20 cellular contexts compared by ENCODE assay signal in the genomic region with DNA sequence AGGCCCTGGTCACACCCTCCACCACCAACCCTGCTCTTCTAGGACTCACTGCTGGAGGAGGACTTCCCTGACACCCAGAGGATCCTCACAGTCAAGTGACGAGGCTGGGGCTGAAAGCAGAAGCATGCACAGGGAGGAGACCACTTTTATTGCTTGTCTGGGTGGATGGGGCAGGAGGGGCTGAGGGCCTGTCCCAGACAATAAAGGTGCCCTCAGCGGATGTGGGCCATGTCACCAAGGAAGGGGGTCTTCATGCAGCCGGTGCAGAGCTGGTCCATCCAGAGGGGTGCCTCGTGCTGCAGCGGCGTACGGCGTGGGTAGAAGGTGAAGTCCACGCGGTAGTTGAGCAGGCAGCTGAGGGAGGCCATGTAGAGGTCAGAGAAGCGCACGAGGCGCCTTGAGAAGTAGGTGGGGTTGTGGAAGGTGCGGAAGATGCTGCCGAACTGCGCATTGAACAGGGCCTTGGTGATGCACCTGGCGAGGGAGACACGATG. TPM values are rescaled to one million over a fixed set of nuclear protein-coding genes. Genes with fewer than 3 reads are reported as not detected.
DNase-seq lines count a peak whose midpoint lies in the region; ATAC-seq, FAIRE-seq and TF ChIP-seq lines count a peak whose summit lies in the region.
"Had no signal": no experiment of that assay in that cellular context is flagged by ENCODE, and none has a peak within 500 bp of the region (broad histone marks: within the 10 kb centered on the region; RNA-seq: fewer than 3 reads in every experiment).

No MANE protein-coding gene starts in this region.

- TF ChIP-seq EP300 in HepG2 (IDR thresholded peaks at IDR 0.05; ENCODE audit: low read depth in 2 of 2, low read length in 2 of 2) (no peak), HepG2 (CRISPR knock-in tag; IDR thresholded peaks at IDR 0.05; ENCODE audit: borderline replicate concordance) (no peak)

- H3K4me1 ChIP-seq in PC-9 (replicated peaks; ENCODE audit: insufficient read depth) = peaks cover 9% of the 10 kb centered on the region; the same call in 1 of the 2 replicates
- H3K4me1 ChIP-seq in esophagus (ENCODE audit: control insufficient read depth in 2 of 2, insufficient read depth in 2 of 2, low read length in 1 of 2) = peaks cover 9 to 38% of the 10 kb centered on the region in 2 donors
- H3K4me1 ChIP-seq in HepG2 (ENCODE audit: insufficient read depth, low read length) = peaks cover 14% of the 10 kb centered on the region
- peaks cover 21 to 32% of the 10 kb centered on the region in 2 donors for H3K4me1 ChIP-seq in thyroid gland

- in situ Hi-C loops in HepG2 (cut with HindIII; ENCODE audit: extremely low pct_ligation_motif_present, low pct_unique_long_range_greater_than_20kb) = no loop called here

- no peak for TF ChIP-seq CTCF in PC-9 (conservative IDR thresholded peaks at IDR 0.05)
- TF ChIP-seq CTCF in HepG2 (CRISPR knock-in tag; IDR thresholded peaks at IDR 0.05) = no peak
- TF ChIP-seq CTCF in thyroid gland (IDR thresholded peaks at IDR 0.05) = no peak

- intact Hi-C loops in PC-9 (cut with micrococcal nuclease; ENCODE audit: unreplicated experiment) = no loop called here
- intact Hi-C loops in HepG2 (cut with micrococcal nuclease; ENCODE audit: unreplicated experiment) = no loop called here
- intact Hi-C loops in thyroid gland (cut with DNase I) = no loop called here

- H3K36me3 ChIP-seq in PC-9 (ENCODE audit: low read depth) = no peaks in the 10 kb centered on the region
- peaks cover 0 to 44% of the 10 kb centered on the region in 2 donors for H3K36me3 ChIP-seq in esophagus (ENCODE audit: control insufficient read depth in 2 of 2, insufficient read depth in 2 of 2, low read length in 1 of 2)
- peaks cover 21 to 40% of the 10 kb centered on the region in 2 experiments for H3K36me3 ChIP-seq in HepG2 (replicated peaks in 1 of 2; ENCODE audit: control insufficient read depth in 1 of 2, insufficient read depth in 2 of 2, low read length in 2 of 2)
- H3K36me3 ChIP-seq in thyroid gland = peaks cover 4 to 14% of the 10 kb centered on the region in 2 donors

- no peak overlapping the region for H3K4me3 ChIP-seq in PC-9
- H3K4me3 ChIP-seq in esophagus (ENCODE audit: low read depth in 1 of 2, low read length in 2 of 2) = no peak overlapping the region
- H3K4me3 ChIP-seq in HepG2 (replicated peaks in 1 of 3; ENCODE audit: insufficient read depth in 1 of 3, low read depth in 2 of 3, low read length in 3 of 3) = no peak overlapping the region
- H3K4me3 ChIP-seq in thyroid gland (replicated peaks in 1 of 3) = no peak overlapping the region
- H3K4me3 ChIP-seq: cardiac muscle cell had no signal

- TF ChIP-seq POLR2A in HepG2 (IDR thresholded peaks at IDR 0.05; ENCODE audit: insufficient read depth in 1 of 2, low read depth in 2 of 2, low read length in 2 of 2) (no peak), thyroid gland (IDR thresholded peaks at IDR 0.05) (no peak)

- DNase-seq in PC-9 (no peak), HepG2 (ENCODE audit: low spot score) (no peak), thyroid gland (no peak), NCI-H2196 (lab: John Stamatoyannopoulos, UW; ENCODE audit: unreplicated experiment) (no peak), NCI-H446 (lab: John Stamatoyannopoulos, UW) (no peak)
- DNase-seq: activated CD4-positive, alpha-beta T cell treated with anti-CD3 and anti-CD28 coated beads for 36 hours; activated CD8-positive, alpha-beta memory T cell treated with anti-CD3 and anti-CD28 coated beads, Interleukin-2, amount 10 ng/mL, durations not matched to agents 7 days and 5 days; Caco-2; effector CD8-positive, alpha-beta T cell; hypothalamus; kidney glomerular epithelial cell; NCI-H1436; occipital lobe; stimulated activated CD4-positive, alpha-beta T cell treated with anti-CD3 and anti-CD28 coated beads, Interleukin-2, amount 100 ng/mL, for 24 hours had no signal

- BruUV-seq in PC-9 (replicated peaks; lab: Mats Ljungman, UMichigan) (TSS peak; percentile 26), HepG2 (replicated peaks; lab: Mats Ljungman, UMichigan) (TSS peak; percentile 43)

- H3K9me3 ChIP-seq in PC-9 (ENCODE audit: insufficient read depth, low read depth) (no peaks in the 10 kb centered on the region), esophagus (ENCODE audit: control insufficient read depth in 2 of 2, insufficient read depth in 1 of 2, low read depth in 1 of 2, low read length in 1 of 2) (no peaks in the 10 kb centered on the region), HepG2 (ENCODE audit: low read length) (no peaks in the 10 kb centered on the region), thyroid gland (no peaks in the 10 kb centered on the region)
- H3K9me3 ChIP-seq: Caco-2 had no signal

- no peak overlapping the region for H3K9ac ChIP-seq in HepG2 (ENCODE audit: insufficient read depth, low read depth, low read length)

- no peak overlapping the region for H2AFZ ChIP-seq in PC-9
- H2AFZ ChIP-seq in HepG2 (ENCODE audit: low read length) = no peak overlapping the region

- no peaks in the 10 kb centered on the region for H4K20me1 ChIP-seq in PC-9 (ENCODE audit: insufficient read depth)
- H4K20me1 ChIP-seq in HepG2 (ENCODE audit: insufficient read depth, low read length) = no peaks in the 10 kb centered on the region

- peaks cover 7% of the 10 kb centered on the region; the same call in 1 of the 2 replicates for H3F3A ChIP-seq in PC-9 (ENCODE audit: insufficient read depth, low read depth)

- H3K79me2 ChIP-seq in PC-9 (ENCODE audit: low read depth) (no peaks in the 10 kb centered on the region), HepG2 (ENCODE audit: insufficient read depth, low read length) (no peaks in the 10 kb centered on the region)

- H3K27ac ChIP-seq in PC-9 (no peak overlapping the region), esophagus (ENCODE audit: low read depth in 2 of 2, low read length in 1 of 2) (peak overlapping the region; percentile 88 to 94), HepG2 (ENCODE audit: extremely low read length, insufficient read depth, low read length) (no peak overlapping the region), thyroid gland (peak overlapping the region; percentile 89 to 92 (median 90))
- H3K27ac ChIP-seq: cardiac muscle cell had no signal

- ATAC-seq in HepG2 (no peak), GM18907 (IDR thresholded peaks at IDR 0.05; ENCODE audit: unreplicated experiment) (no peak), GM19328 (IDR thresholded peaks at IDR 0.05; ENCODE audit: unreplicated experiment) (no peak)
- ATAC-seq: activated CD4-positive, alpha-beta T cell treated with anti-CD3 and anti-CD28 coated beads for 36 hours; activated CD8-positive, alpha-beta memory T cell treated with anti-CD3 and anti-CD28 coated beads, Interleukin-2, amount 10 ng/mL, durations not matched to agents 7 days and 5 days; SK-N-SH treated with all-trans-retinoic acid at 6 μM for 48 hours had no signal

- FAIRE-seq in HepG2 (lab: Jason Lieb, UNC) = no peak
- FAIRE-seq: G401.6 had no signal

- CTCF ChIA-PET in PC-9 (lab: Charles Lee) = no interaction called here
- CTCF ChIA-PET in HepG2 (lab: Yijun Ruan, JAX; ENCODE audit: low intra/inter-chr PET ratio, low total read pairs) = no interaction called here

- POLR2A ChIA-PET in PC-9 (lab: Charles Lee; ENCODE audit: unreplicated experiment) = no interaction called here
- POLR2A ChIA-PET in HepG2 (lab: Yijun Ruan, JAX) = no interaction called here

- WGBS in esophagus, 2 donors = 90 to 93% methylated on average over 18 of the region's 18 CpGs
- WGBS in HepG2 (ENCODE audit: low lambda C conversion rate) = 98% methylated on average over 16 of the region's 18 CpGs
- 95 to 97% methylated on average over 18 of the region's 18 CpGs for WGBS in thyroid gland, 2 donors

- no peaks in the 10 kb centered on the region for H3K9me2 ChIP-seq in PC-9 (ENCODE audit: insufficient read depth)

- H3K4me2 ChIP-seq in PC-9 = no peak overlapping the region
- H3K4me2 ChIP-seq in HepG2 (ENCODE audit: low read depth, low read length) = no peak overlapping the region

- H3K27me3 ChIP-seq in PC-9 (ENCODE audit: insufficient read depth, low read depth) (no peaks in the 10 kb centered on the region), esophagus (ENCODE audit: control insufficient read depth in 1 of 2, insufficient read depth in 2 of 2, low read length in 2 of 2) (no peaks in the 10 kb centered on the region), HepG2 (ENCODE audit: control insufficient read depth in 1 of 2, insufficient read depth in 2 of 2, low read length in 2 of 2) (no peaks in the 10 kb centered on the region; a peak in 1 of 5 replicates), thyroid gland (no peaks in the 10 kb centered on the region)
- H3K27me3 ChIP-seq: cardiac muscle cell had no signal

- TF ChIP-seq RAD21 in HepG2 (CRISPR knock-in tag; IDR thresholded peaks at IDR 0.05) = no peak

RNA-seq across cellular contexts. Expression of gene NT5DC2, which starts 9.4 kb away (rescaled TPM):
- 172 and 215 TPM in 2 replicates for total RNA-seq in PC-9 (2021)
- polyA plus RNA-seq in esophagus = 10 to 100 TPM; 81.7 to 93.7 TPM
- 105 and 131 TPM in 2 replicates for total RNA-seq in HepG2 (2016; rRNA removed; fragmentation: Illumina TruSeq; extraction: Trizol)
- total RNA-seq in HepG2 (2016; cell fraction: cytosol; rRNA removed; fragmentation: Illumina TruSeq; extraction: Trizol; ENCODE audit: low read depth) = 335 and 351 TPM in 2 replicates
- total RNA-seq in HepG2 (2016; cell fraction: insoluble cytoplasmic fraction; rRNA removed; fragmentation: Illumina TruSeq; extraction: Trizol) = 92.9 and 127 TPM in 2 replicates
- 398 and 413 TPM in 2 replicates for total RNA-seq in HepG2 (2016; cell fraction: membrane; rRNA removed; fragmentation: Illumina TruSeq; extraction: Trizol)
- 102 and 116 TPM in 2 replicates for total RNA-seq in HepG2 (2016; cell fraction: nucleus; rRNA removed; fragmentation: Illumina TruSeq; extraction: Trizol)
- 217 and 240 TPM in 2 replicates for polyA plus RNA-seq in HepG2 (2011; rRNA removed)
- polyA plus RNA-seq in HepG2 (2011; cell fraction: cytosol; rRNA removed) = 148 and 220 TPM in 2 replicates
- 493 and 549 TPM in 2 replicates for polyA plus RNA-seq in HepG2 (2011; cell fraction: nucleus; rRNA removed)
- polyA plus RNA-seq in HepG2 (2012) = 109 and 144 TPM in 2 replicates
- 760 and 829 TPM in 2 replicates for polyA plus RNA-seq in HepG2 (2016; cell fraction: cytosol; fragmentation: Illumina TruSeq; extraction: Trizol; ENCODE audit: low read depth)
- polyA plus RNA-seq in HepG2 (2016; cell fraction: insoluble cytoplasmic fraction; fragmentation: Illumina TruSeq; extraction: Trizol; ENCODE audit: low read depth) = 161 and 192 TPM in 2 replicates
- 646 and 710 TPM in 2 replicates for polyA plus RNA-seq in HepG2 (2016; cell fraction: membrane; fragmentation: Illumina TruSeq; extraction: Trizol; ENCODE audit: low read depth)
- 319 and 344 TPM in 2 replicates for polyA plus RNA-seq in HepG2 (2016; cell fraction: nucleus; fragmentation: Illumina TruSeq; extraction: Trizol; ENCODE audit: insufficient read depth, low read depth)
- polyA minus RNA-seq in HepG2 (2011; rRNA and poly(A)+ RNA removed; ENCODE audit: low replicate concordance) = 166 and 240 TPM in 2 replicates
- 60.3 and 89.1 TPM in 2 replicates for polyA minus RNA-seq in HepG2 (2011; cell fraction: cytosol; rRNA and poly(A)+ RNA removed)
- polyA minus RNA-seq in HepG2 (2011; cell fraction: nucleus; rRNA and poly(A)+ RNA removed) = 74.0 and 75.3 TPM in 2 replicates
- 10 to 100 TPM; 40.5 to 55.1 (median 45.0) TPM for total RNA-seq in thyroid gland

RNA-seq across cellular contexts. Expression of gene UQCC5, which starts 12.1 kb away (rescaled TPM):
- total RNA-seq in PC-9 (2021) (13.3 and 16.5 TPM in 2 replicates), HepG2 (2016; rRNA removed; fragmentation: Illumina TruSeq; extraction: Trizol) (29.5 and 33.7 TPM in 2 replicates), thyroid gland (10 to 100 TPM in 2 of 4 donors, 1 to 10 TPM in 2; 4.8 to 34.3 (median 9.4) TPM)
- polyA plus RNA-seq in esophagus (10 to 100 TPM; 20.9 to 37.7 TPM), HepG2 (2011; rRNA removed) (15.4 and 15.7 TPM in 2 replicates)
- total RNA-seq in HepG2 (2016; cell fraction: cytosol; rRNA removed; fragmentation: Illumina TruSeq; extraction: Trizol; ENCODE audit: low read depth) = 45.8 and 54.6 TPM in 2 replicates
- total RNA-seq in HepG2 (2016; cell fraction: insoluble cytoplasmic fraction; rRNA removed; fragmentation: Illumina TruSeq; extraction: Trizol) = 26.7 and 30.2 TPM in 2 replicates
- 28.0 and 35.7 TPM in 2 replicates for total RNA-seq in HepG2 (2016; cell fraction: membrane; rRNA removed; fragmentation: Illumina TruSeq; extraction: Trizol)
- total RNA-seq in HepG2 (2016; cell fraction: nucleus; rRNA removed; fragmentation: Illumina TruSeq; extraction: Trizol) = 13.6 and 19.8 TPM in 2 replicates
- 16.5 and 17.9 TPM in 2 replicates for polyA plus RNA-seq in HepG2 (2011; cell fraction: cytosol; rRNA removed)
- 23.9 and 45.2 TPM in 2 replicates for polyA plus RNA-seq in HepG2 (2011; cell fraction: nucleus; rRNA removed)
- polyA plus RNA-seq in HepG2 (2012) = 7.0 and 36.2 TPM in 2 replicates
- polyA plus RNA-seq in HepG2 (2016; cell fraction: cytosol; fragmentation: Illumina TruSeq; extraction: Trizol; ENCODE audit: low read depth) = 58.7 and 84.5 TPM in 2 replicates
- 49.0 and 49.7 TPM in 2 replicates for polyA plus RNA-seq in HepG2 (2016; cell fraction: insoluble cytoplasmic fraction; fragmentation: Illumina TruSeq; extraction: Trizol; ENCODE audit: low read depth)
- 35.2 and 53.6 TPM in 2 replicates for polyA plus RNA-seq in HepG2 (2016; cell fraction: membrane; fragmentation: Illumina TruSeq; extraction: Trizol; ENCODE audit: low read depth)
- 38.0 and 44.8 TPM in 2 replicates for polyA plus RNA-seq in HepG2 (2016; cell fraction: nucleus; fragmentation: Illumina TruSeq; extraction: Trizol; ENCODE audit: insufficient read depth, low read depth)
- polyA minus RNA-seq in HepG2 (2011; rRNA and poly(A)+ RNA removed; ENCODE audit: low replicate concordance) = 9.6 and 17.6 TPM in 2 replicates
- 5.4 and 10.7 TPM in 2 replicates for polyA minus RNA-seq in HepG2 (2011; cell fraction: cytosol; rRNA and poly(A)+ RNA removed)
- polyA minus RNA-seq in HepG2 (2011; cell fraction: nucleus; rRNA and poly(A)+ RNA removed) = 13.0 and 14.4 TPM in 2 replicates

RNA-seq across cellular contexts. Expression of gene STAB1, which starts 29.2 kb away (rescaled TPM):
- total RNA-seq in PC-9 (2021) (0.04 TPM in 1 of 2 replicates, not detected in the other), HepG2 (2016; rRNA removed; fragmentation: Illumina TruSeq; extraction: Trizol) (0.09 and 0.28 TPM in 2 replicates), thyroid gland (100 to 1,000 TPM in 1 of 4 donors, 10 to 100 TPM in 3; 31.8 to 100 (median 67.4) TPM)
- polyA plus RNA-seq in esophagus (10 to 100 TPM; 30.5 to 39.0 TPM), HepG2 (2011; rRNA removed) (0.34 and 0.59 TPM in 2 replicates)
- total RNA-seq in HepG2 (2016; cell fraction: cytosol; rRNA removed; fragmentation: Illumina TruSeq; extraction: Trizol; ENCODE audit: low read depth) = not detected in 2 replicates
- 0.11 and 0.18 TPM in 2 replicates for total RNA-seq in HepG2 (2016; cell fraction: insoluble cytoplasmic fraction; rRNA removed; fragmentation: Illumina TruSeq; extraction: Trizol)
- total RNA-seq in HepG2 (2016; cell fraction: membrane; rRNA removed; fragmentation: Illumina TruSeq; extraction: Trizol) = 0.31 TPM in 1 of 2 replicates, not detected in the other
- 0.13 and 0.16 TPM in 2 replicates for total RNA-seq in HepG2 (2016; cell fraction: nucleus; rRNA removed; fragmentation: Illumina TruSeq; extraction: Trizol)
- 0.13 and 0.16 TPM in 2 replicates for polyA plus RNA-seq in HepG2 (2011; cell fraction: cytosol; rRNA removed)
- polyA plus RNA-seq in HepG2 (2011; cell fraction: nucleus; rRNA removed) = 4.1 and 4.3 TPM in 2 replicates
- polyA plus RNA-seq in HepG2 (2012) = 0.23 and 0.24 TPM in 2 replicates
- polyA plus RNA-seq in HepG2 (2016; cell fraction: cytosol; fragmentation: Illumina TruSeq; extraction: Trizol; ENCODE audit: low read depth) = 0.02 and 0.14 TPM in 2 replicates
- polyA plus RNA-seq in HepG2 (2016; cell fraction: insoluble cytoplasmic fraction; fragmentation: Illumina TruSeq; extraction: Trizol; ENCODE audit: low read depth) = 0.10 TPM in 1 of 2 replicates, not detected in the other
- not detected in 2 replicates for polyA plus RNA-seq in HepG2 (2016; cell fraction: membrane; fragmentation: Illumina TruSeq; extraction: Trizol; ENCODE audit: low read depth)
- 0.30 TPM in 1 of 2 replicates, not detected in the other for polyA plus RNA-seq in HepG2 (2016; cell fraction: nucleus; fragmentation: Illumina TruSeq; extraction: Trizol; ENCODE audit: insufficient read depth, low read depth)
- polyA minus RNA-seq in HepG2 (2011; rRNA and poly(A)+ RNA removed; ENCODE audit: low replicate concordance) = 0.26 and 1.0 TPM in 2 replicates
- 0.30 TPM in 1 of 2 replicates, not detected in the other for polyA minus RNA-seq in HepG2 (2011; cell fraction: cytosol; rRNA and poly(A)+ RNA removed)
- 0.50 and 0.90 TPM in 2 replicates for polyA minus RNA-seq in HepG2 (2011; cell fraction: nucleus; rRNA and poly(A)+ RNA removed)
- total RNA-seq: activated CD8-positive, alpha-beta memory T cell treated with anti-CD3 and anti-CD28 coated beads, Interleukin-2, amount 10 ng/mL, durations not matched to agents 7 days and 5 days had no signal
- polyA plus RNA-seq: cardiac muscle cell had no signal

Comparison
In these comparisons a context has a peak if more than half of its experiments do, and no peak if none do; other contexts are left out.
1. H3K27ac ChIP-seq: peak in esophagus (2 of 2) and thyroid gland (3 of 3); none in PC-9 (single experiment) and HepG2 (single experiment).
2. RNA of gene STAB1, which starts 29.2 kb away (total RNA-seq): 31.8 to 100 TPM in thyroid gland; 0.09 to 0.31 TPM in HepG2 and 0.04 TPM in PC-9; every median in the first group is over 10 times any median in the second.